In the genomic region with DNA sequence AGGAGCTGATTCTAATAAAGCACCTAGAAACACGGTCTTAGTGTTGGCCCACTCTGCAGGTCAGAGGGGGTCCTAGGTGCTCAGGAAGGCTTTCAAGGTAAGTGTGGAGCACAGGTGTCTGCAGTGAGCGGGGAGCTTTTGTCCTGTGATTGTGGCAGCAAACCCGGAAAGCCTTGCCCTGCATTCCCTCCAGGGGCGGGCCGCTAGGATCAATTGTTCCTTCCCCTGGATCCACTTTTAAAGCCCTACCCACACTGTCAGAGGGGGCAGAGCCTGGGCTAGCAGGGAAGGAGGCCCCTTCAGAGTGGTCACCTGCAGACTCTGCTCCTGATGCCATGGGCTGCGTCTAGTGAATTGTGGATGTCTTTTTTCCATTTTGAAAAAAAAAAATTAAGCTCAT, we compare ENCODE assay signal across 13 cellular contexts.
"Had no signal": no experiment of that assay in that cellular context is flagged by ENCODE, and none has a peak within 500 bp of the region (broad histone marks: within the 10 kb centered on the region; RNA-seq: fewer than 3 reads in every experiment).

No MANE protein-coding gene starts in this region.

- ATAC-seq: activated T-cell treated with anti-CD3 and anti-CD28 coated beads, Interleukin-2, amount 50 U/mL, for 4 hours had no signal

- H3K4me3 Mint-ChIP-seq: activated CD4-positive, alpha-beta T cell treated with anti-CD3 and anti-CD28 coated beads, Interleukin-2, amount 10 ng/mL, durations not matched to agents 7 days and 5 days; activated naive CD4-positive, alpha-beta T cell treated with anti-CD3 and anti-CD28 coated beads, Interleukin-2, amount 10 ng/mL, durations not matched to agents 7 days and 5 days; activated T-cell treated with anti-CD3 and anti-CD28 coated beads, Interleukin-2, amount 50 U/mL, for 4 hours; T-helper 1 cell treated with Interleukin-12 subunit alpha and Interleukin-12 subunit beta and Interleukin-4 antibody, amounts not matched to agents 30 μg/mL and 1 μg/mL, for 36 hours had no signal

- DNase-seq: activated CD4-positive, alpha-beta T cell treated with anti-CD3 and anti-CD28 coated beads, Interleukin-2, amount 10 ng/mL, durations not matched to agents 7 days and 5 days; activated CD8-positive, alpha-beta memory T cell treated with anti-CD3 and anti-CD28 coated beads, Interleukin-2, amount 50 U/mL, for 4 hours; activated naive CD4-positive, alpha-beta T cell treated with anti-CD3 and anti-CD28 coated beads, Interleukin-2, amount 10 ng/mL, durations not matched to agents 7 days and 5 days; activated T-cell treated with anti-CD3 and anti-CD28 coated beads, Interleukin-2, amount 50 U/mL, for 4 hours; cortex of kidney; effector CD4-positive, alpha-beta T cell; esophagus squamous epithelium; islet precursor cell; ovary; stimulated activated naive CD4-positive, alpha-beta T cell treated with Interleukin-2 at 50 U/mL for 16 hours; tibial artery had no signal

- H3K9me3 Mint-ChIP-seq: activated CD4-positive, alpha-beta T cell treated with anti-CD3 and anti-CD28 coated beads, Interleukin-2, amount 10 ng/mL, durations not matched to agents 7 days and 5 days; activated naive CD4-positive, alpha-beta T cell treated with anti-CD3 and anti-CD28 coated beads, Interleukin-2, amount 10 ng/mL, durations not matched to agents 7 days and 5 days; activated T-cell treated with anti-CD3 and anti-CD28 coated beads, Interleukin-2, amount 50 U/mL, for 4 hours; naive B cell; T-helper 1 cell treated with Interleukin-12 subunit alpha and Interleukin-12 subunit beta and Interleukin-4 antibody, amounts not matched to agents 30 μg/mL and 1 μg/mL, for 36 hours had no signal

- H3K27ac Mint-ChIP-seq: activated CD4-positive, alpha-beta T cell treated with anti-CD3 and anti-CD28 coated beads, Interleukin-2, amount 10 ng/mL, durations not matched to agents 7 days and 5 days; activated naive CD4-positive, alpha-beta T cell treated with anti-CD3 and anti-CD28 coated beads, Interleukin-2, amount 10 ng/mL, durations not matched to agents 7 days and 5 days; T-helper 1 cell treated with Interleukin-12 subunit alpha and Interleukin-12 subunit beta and Interleukin-4 antibody, amounts not matched to agents 30 μg/mL and 1 μg/mL, for 36 hours had no signal

- H3K36me3 Mint-ChIP-seq: activated naive CD4-positive, alpha-beta T cell treated with anti-CD3 and anti-CD28 coated beads, Interleukin-2, amount 10 ng/mL, durations not matched to agents 7 days and 5 days had no signal
